8 cellular contexts compared by ENCODE assay signal in genomic region chr17:50634123-50634914, GRCh38. TPM values are rescaled to one million over a fixed set of nuclear protein-coding genes. Genes with fewer than 3 reads are reported as not detected.
DNase-seq lines count a peak whose midpoint lies in the region; ATAC-seq, FAIRE-seq and TF ChIP-seq lines count a peak whose summit lies in the region.

Gene ABCC3, plus strand, starts transcription at chr17:50634881. Its CDS starts 56 bp downstream, at chr17:50634937.

- no peaks in the 10 kb centered on the region; the same call in 1 of the 2 replicates for H4K20me1 ChIP-seq in SK-N-SH (ENCODE audit: insufficient read depth)

- peak within 1 kb of the TSS; percentile 79 for H3K9ac ChIP-seq in SK-N-SH
- H3K9ac ChIP-seq in parathyroid adenoma = no peak within 1 kb of the TSS

- H3K79me2 ChIP-seq in SK-N-SH (ENCODE audit: insufficient read depth) (peaks cover 36% of the 10 kb centered on the region), parathyroid adenoma (no peaks in the 10 kb centered on the region)

- H3K4me1 ChIP-seq in SK-N-SH (ENCODE audit: control insufficient read depth in 1 of 2, insufficient read depth in 2 of 2, low read depth in 1 of 2, low read length in 1 of 2) = peaks cover 37 to 44% of the 10 kb centered on the region in 2 experiments; a peak in 3 of 4 replicates
- peaks cover 51% of the 10 kb centered on the region for H3K4me1 ChIP-seq in parathyroid adenoma

- no peak for ATAC-seq in HG03469 (IDR thresholded peaks at IDR 0.05; ENCODE audit: unreplicated experiment)

- H3F3A ChIP-seq in SK-N-SH (replicated peaks; ENCODE audit: insufficient read depth) = peaks cover 38% of the 10 kb centered on the region

- FAIRE-seq in GM12892 (lab: Jason Lieb, UNC) (peak; percentile 82), frontal cortex (lab: Jason Lieb, UNC) (no peak)

- TF ChIP-seq EP300 in SK-N-SH (IDR thresholded peaks at IDR 0.05; ENCODE audit: borderline replicate concordance in 1 of 2, low read depth in 1 of 2, low read length in 1 of 2) = no peak

- POLR2A ChIA-PET in SK-N-SH (lab: Yijun Ruan, JAX) = no interaction called here

- no peak for TF ChIP-seq RAD21 in SK-N-SH (IDR thresholded peaks at IDR 0.05; ENCODE audit: low read length)

- DNase-seq in GM12892 (ENCODE audit: insufficient read length) = no peak
- DNase-seq in SK-N-SH = peak; percentile 90
- DNase-seq in frontal cortex (ENCODE audit: low spot score in 2 of 2) = peak; percentile 33 to 67
- no peak for DNase-seq in NCI-H1694 treated with DMSO at 0.1 percent for 48 hours (lab: John Stamatoyannopoulos, UW)
- DNase-seq in NCI-H446 treated with DMSO at 0.1 percent for 48 hours (lab: John Stamatoyannopoulos, UW) = no peak
- no peak for DNase-seq in stimulated activated CD4-positive, alpha-beta T cell treated with anti-CD3 and anti-CD28 coated beads, Interleukin-2, amount 100 ng/mL, for 48 hours

- no peak for TF ChIP-seq POLR2A in GM12892 (IDR thresholded peaks at IDR 0.05; ENCODE audit: low read depth, low read length)

- H3K27ac ChIP-seq in SK-N-SH (ENCODE audit: low read depth in 2 of 2, low read length in 1 of 2) = no peak within 1 kb of the TSS; a peak in 1 of 4 replicates
- H3K27ac ChIP-seq in parathyroid adenoma = no peak within 1 kb of the TSS

- H3K27me3 ChIP-seq in SK-N-SH (ENCODE audit: insufficient read depth) (no peaks in the 10 kb centered on the region), parathyroid adenoma (ENCODE audit: control insufficient read depth, insufficient read depth, low read length) (no peaks in the 10 kb centered on the region)

- H3K36me3 ChIP-seq in SK-N-SH (replicated peaks in 1 of 2; ENCODE audit: control insufficient read depth in 1 of 2, insufficient read depth in 2 of 2, low read length in 1 of 2) = no peaks in the 10 kb centered on the region
- no peaks in the 10 kb centered on the region for H3K36me3 ChIP-seq in parathyroid adenoma (ENCODE audit: control insufficient read depth, insufficient read depth, low read length)

- H2AFZ ChIP-seq in SK-N-SH (ENCODE audit: low read depth) = peak within 1 kb of the TSS; percentile 78; the same call in 1 of the 2 replicates
- H2AFZ ChIP-seq in parathyroid adenoma = peak within 1 kb of the TSS; percentile 50

- H3K4me2 ChIP-seq in SK-N-SH = peak within 1 kb of the TSS; percentile 94
- peak within 1 kb of the TSS; percentile 57 for H3K4me2 ChIP-seq in parathyroid adenoma (ENCODE audit: low read length)

- TF ChIP-seq CTCF in SK-N-SH (IDR thresholded peaks at IDR 0.05) (no peak), parathyroid adenoma (IDR thresholded peaks at IDR 0.05) (no peak)

- CTCF ChIA-PET in SK-N-SH (lab: Yijun Ruan, JAX) = interaction anchor here (0.8 to 21.7 kb wide), 9 partner anchors 7 to 85 kb away, joined by 3 to 799 read pairs (median 6); partner anchors contain the start of gene SPATA20

- 37% methylated on average over 30 of the region's 50 CpGs for WGBS in SK-N-SH (ENCODE audit: low lambda C conversion rate)

- H3K9me2 ChIP-seq in SK-N-SH = no peaks in the 10 kb centered on the region

- H3K9me3 ChIP-seq in SK-N-SH (no peaks in the 10 kb centered on the region), parathyroid adenoma (ENCODE audit: control insufficient read depth, low read length) (no peaks in the 10 kb centered on the region)

- H3K4me3 ChIP-seq in SK-N-SH (ENCODE audit: low read depth in 2 of 2, low read length in 1 of 2) = peak within 1 kb of the TSS; percentile 72 to 73
- peak within 1 kb of the TSS; percentile 17 for H3K4me3 ChIP-seq in parathyroid adenoma (ENCODE audit: low read depth, low read length)

TF ChIP-seq in SK-N-SH, 30 proteins besides CTCF, POLR2A, EP300 and RAD21:
- no peak for TF ChIP-seq TCF12 (IDR thresholded peaks at IDR 0.05)
- peak; percentile 82 for TF ChIP-seq NFIC (IDR thresholded peaks at IDR 0.05; ENCODE audit: borderline replicate concordance)
- no peak; the same call in 1 of the 2 replicates for TF ChIP-seq TEAD4 (IDR thresholded peaks at IDR 0.05; ENCODE audit: borderline replicate concordance, insufficient read depth)
- TF ChIP-seq RCOR1 (IDR thresholded peaks at IDR 0.05; ENCODE audit: low read length) = 0 out of 2 replicates have a peak, but pooled peaks have one; percentile 3
- TF ChIP-seq FOSL2 (IDR thresholded peaks at IDR 0.05; ENCODE audit: borderline replicate concordance, low read depth) = peak; percentile 77; the same call in 1 of the 2 replicates
- TF ChIP-seq POLR2AphosphoS5 (IDR thresholded peaks at IDR 0.05; ENCODE audit: low read depth, low read length) = peak; percentile 38
- TF ChIP-seq, protein P1, sequence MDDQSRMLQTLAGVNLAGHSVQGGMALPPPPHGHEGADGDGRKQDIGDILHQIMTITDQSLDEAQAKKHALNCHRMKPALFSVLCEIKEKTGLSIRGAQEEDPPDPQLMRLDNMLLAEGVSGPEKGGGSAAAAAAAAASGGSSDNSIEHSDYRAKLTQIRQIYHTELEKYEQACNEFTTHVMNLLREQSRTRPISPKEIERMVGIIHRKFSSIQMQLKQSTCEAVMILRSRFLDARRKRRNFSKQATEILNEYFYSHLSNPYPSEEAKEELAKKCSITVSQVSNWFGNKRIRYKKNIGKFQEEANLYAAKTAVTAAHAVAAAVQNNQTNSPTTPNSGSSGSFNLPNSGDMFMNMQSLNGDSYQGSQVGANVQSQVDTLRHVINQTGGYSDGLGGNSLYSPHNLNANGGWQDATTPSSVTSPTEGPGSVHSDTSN (IDR thresholded peaks at IDR 0.05) = 0 out of 2 replicates have a peak, but pooled peaks have one; percentile 8
- TF ChIP-seq GABPA (IDR thresholded peaks at IDR 0.05; ENCODE audit: low read depth) = no peak
- TF ChIP-seq FOXJ3 (CRISPR knock-in tag; IDR thresholded peaks at IDR 0.05) = no peak
- TF ChIP-seq, protein P2, sequence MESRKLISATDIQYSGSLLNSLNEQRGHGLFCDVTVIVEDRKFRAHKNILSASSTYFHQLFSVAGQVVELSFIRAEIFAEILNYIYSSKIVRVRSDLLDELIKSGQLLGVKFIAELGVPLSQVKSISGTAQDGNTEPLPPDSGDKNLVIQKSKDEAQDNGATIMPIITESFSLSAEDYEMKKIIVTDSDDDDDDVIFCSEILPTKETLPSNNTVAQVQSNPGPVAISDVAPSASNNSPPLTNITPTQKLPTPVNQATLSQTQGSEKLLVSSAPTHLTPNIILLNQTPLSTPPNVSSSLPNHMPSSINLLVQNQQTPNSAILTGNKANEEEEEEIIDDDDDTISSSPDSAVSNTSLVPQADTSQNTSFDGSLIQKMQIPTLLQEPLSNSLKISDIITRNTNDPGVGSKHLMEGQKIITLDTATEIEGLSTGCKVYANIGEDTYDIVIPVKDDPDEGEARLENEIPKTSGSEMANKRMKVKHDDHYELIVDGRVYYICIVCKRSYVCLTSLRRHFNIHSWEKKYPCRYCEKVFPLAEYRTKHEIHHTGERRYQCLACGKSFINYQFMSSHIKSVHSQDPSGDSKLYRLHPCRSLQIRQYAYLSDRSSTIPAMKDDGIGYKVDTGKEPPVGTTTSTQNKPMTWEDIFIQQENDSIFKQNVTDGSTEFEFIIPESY (IDR thresholded peaks at IDR 0.05; ENCODE audit: borderline replicate concordance, low read depth) = no peak
- TF ChIP-seq YY1 (IDR thresholded peaks at IDR 0.05; ENCODE audit: low read depth) = no peak

RNA-seq across cellular contexts. Expression of gene ABCC3, which starts in this region (rescaled TPM):
- 0.89 TPM for polyA plus RNA-seq in GM12892 (2012; ENCODE audit: missing spikeins)
- 185 and 209 TPM in 2 replicates for polyA plus RNA-seq in SK-N-SH (2012; rRNA removed)
- 29.0 and 41.5 TPM in 2 replicates for polyA plus RNA-seq in SK-N-SH (2012; cell fraction: cytosol; rRNA removed)
- polyA plus RNA-seq in SK-N-SH (2012; cell fraction: nucleus; rRNA removed) = 1,427 and 1,497 TPM in 2 replicates
- total RNA-seq in frontal cortex = not detected

Comparison
In these comparisons a context has a peak if more than half of its experiments do, and no peak if none do; other contexts are left out.
1. Peak in DNase-seq in frontal cortex; RNA of the gene not detected or under 1 TPM.